11 cellular contexts compared by ENCODE assay signal in the genomic region with DNA sequence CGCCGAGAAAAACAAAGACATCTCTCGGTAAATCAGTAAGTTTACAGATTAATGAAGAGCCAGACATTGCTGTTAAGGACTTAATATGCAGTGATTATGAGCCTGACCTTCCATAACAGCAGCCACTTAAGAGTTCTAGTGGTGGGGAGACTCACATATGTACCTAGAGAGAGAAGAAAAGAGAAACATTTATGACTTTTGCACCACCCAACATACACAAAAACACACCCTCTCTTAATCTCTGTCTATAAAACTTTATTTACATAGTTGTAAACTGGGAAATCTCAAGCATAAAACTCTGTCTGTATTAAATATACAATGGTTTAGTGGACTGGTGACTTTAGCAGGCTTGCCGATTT.
"Had no signal": no experiment of that assay in that cellular context is flagged by ENCODE, and none has a peak within 500 bp of the region (broad histone marks: within the 10 kb centered on the region; RNA-seq: fewer than 3 reads in every experiment).

No MANE protein-coding gene starts in this region.

- H3K27ac ChIP-seq: foreskin keratinocyte, parathyroid adenoma, WERI-Rb-1 had no signal

- H3K27me3 Mint-ChIP-seq: T-helper 17 cell had no signal

- H3K4me3 Mint-ChIP-seq: stimulated activated effector memory CD8-positive, alpha-beta T cell treated with anti-CD3 and anti-CD28 coated beads, Interleukin-12 subunit alpha, Interleukin-12 subunit beta, amount 100 ng/mL, for 72 hours; T-helper 17 cell had no signal

- FAIRE-seq: endothelial cell of umbilical vein, urothelium cell line had no signal

- H3K36me3 Mint-ChIP-seq: stimulated activated effector memory CD8-positive, alpha-beta T cell treated with anti-CD3 and anti-CD28 coated beads, Interleukin-12 subunit alpha, Interleukin-12 subunit beta, amount 100 ng/mL, for 72 hours had no signal

- H3K4me1 ChIP-seq: foreskin keratinocyte, parathyroid adenoma had no signal

- ATAC-seq: stimulated activated effector memory CD8-positive, alpha-beta T cell treated with anti-CD3 and anti-CD28 coated beads, Interleukin-12 subunit alpha, Interleukin-12 subunit beta, amount 100 ng/mL, for 72 hours; T-helper 17 cell had no signal

- H2AFZ ChIP-seq: parathyroid adenoma had no signal

- H3K79me2 ChIP-seq: parathyroid adenoma had no signal

- H3K4me1 Mint-ChIP-seq: stimulated activated effector memory CD8-positive, alpha-beta T cell treated with anti-CD3 and anti-CD28 coated beads, Interleukin-12 subunit alpha, Interleukin-12 subunit beta, amount 100 ng/mL, for 72 hours; T-helper 17 cell had no signal

- DNase-seq: activated CD4-positive, alpha-beta T cell treated with anti-CD3 and anti-CD28 coated beads, Interleukin-2, amount 50 U/mL, for 48 hours; activated naive CD4-positive, alpha-beta T cell treated with anti-CD3 and anti-CD28 coated beads, Interleukin-2, amount 50 U/mL, for 16 hours; activated T-cell treated with anti-CD3 and anti-CD28 coated beads, Interleukin-2, amount 50 U/mL, for 1 hour; effector CD4-positive, alpha-beta T cell; T-helper 17 cell; WERI-Rb-1 had no signal

- H3K36me3 ChIP-seq: WERI-Rb-1 had no signal

- H3K27me3 ChIP-seq: foreskin keratinocyte had no signal

- H3K27ac Mint-ChIP-seq: stimulated activated effector memory CD8-positive, alpha-beta T cell treated with anti-CD3 and anti-CD28 coated beads, Interleukin-12 subunit alpha, Interleukin-12 subunit beta, amount 100 ng/mL, for 72 hours; T-helper 17 cell had no signal

- H3K9ac ChIP-seq: parathyroid adenoma had no signal
